8 cellular contexts compared by ENCODE assay signal in the genomic region with DNA sequence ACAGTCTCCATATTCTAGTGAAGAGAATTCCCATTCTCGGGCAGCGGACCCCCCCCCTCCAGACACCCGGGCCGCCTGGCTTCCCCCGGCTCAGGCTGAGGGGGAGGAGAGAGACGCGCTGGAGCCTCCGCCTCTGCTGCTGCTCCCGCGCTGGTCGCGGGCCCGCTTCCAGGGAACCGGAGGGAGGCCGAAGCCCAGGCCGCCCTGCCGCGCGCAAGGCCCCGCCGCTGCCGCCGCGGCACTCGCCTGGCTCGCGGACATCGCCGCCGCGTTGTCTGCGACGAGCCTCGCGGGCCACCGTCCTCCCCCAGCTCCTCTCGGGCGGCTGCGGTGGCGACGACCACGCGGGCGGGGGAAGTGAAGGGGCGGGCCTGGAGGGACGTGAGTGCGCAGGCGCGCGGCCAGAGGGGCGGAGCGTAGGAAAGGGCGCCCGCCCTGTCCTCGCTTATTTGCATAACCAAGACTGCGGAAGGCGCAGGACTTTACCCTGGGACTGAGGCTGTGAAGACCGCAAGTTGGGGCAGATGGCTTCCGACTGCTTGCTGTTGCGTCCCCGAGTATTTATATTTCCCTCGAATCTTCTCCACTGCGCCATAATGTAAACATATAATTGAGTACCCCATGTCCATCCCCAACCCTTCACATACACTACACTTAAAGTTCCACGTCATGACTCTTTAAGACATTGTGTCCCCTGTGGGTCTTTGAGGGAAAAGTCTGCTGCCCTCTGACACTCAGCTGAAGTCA. TPM values are rescaled to one million over a fixed set of nuclear protein-coding genes. Genes with fewer than 3 reads are reported as not detected.
DNase-seq lines count a peak whose midpoint lies in the region; ATAC-seq and TF ChIP-seq lines count a peak whose summit lies in the region.

A gene with protein sequence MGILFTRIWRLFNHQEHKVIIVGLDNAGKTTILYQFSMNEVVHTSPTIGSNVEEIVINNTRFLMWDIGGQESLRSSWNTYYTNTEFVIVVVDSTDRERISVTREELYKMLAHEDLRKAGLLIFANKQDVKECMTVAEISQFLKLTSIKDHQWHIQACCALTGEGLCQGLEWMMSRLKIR (minus strand): TSS at position 279 of the 747 bp plus-strand sequence. CDS start 245 bp downstream, at position 34.

- POLR2A ChIA-PET in BJ (lab: Charles Lee): interaction anchor here (0.5 to 0.6 kb wide), 3 partner anchors 29 to 461 kb away, joined by 3 to 4 read pairs (median 4); no protein-coding TSS in a partner anchor

- TF ChIP-seq CTCF in BJ (IDR thresholded peaks at IDR 0.05; ENCODE audit: insufficient read depth, low read depth, low read length): no peak
- no peak for TF ChIP-seq CTCF in coronary artery (IDR thresholded peaks at IDR 0.05)

- peak within 1 kb of the TSS; percentile 94 for H3K4me3 Mint-ChIP-seq in activated CD4-positive, alpha-beta T cell treated with anti-CD3 and anti-CD28 coated beads, Interleukin-2, amount 10 ng/mL, durations not matched to agents 24 days and 14 days

- DNase-seq in BJ (ENCODE audit: low read depth) (peak; percentile 79), NCI-H526 treated with DMSO at 0.1 percent for 48 hours (lab: John Stamatoyannopoulos, UW) (peak; percentile 92), coronary artery (ENCODE audit: low spot score) (peak; percentile 96), left kidney (ENCODE audit: low read depth, low spot score) (peak; percentile 98)
- peak; percentile 99 for DNase-seq in activated CD4-positive, alpha-beta T cell treated with anti-CD3 and anti-CD28 coated beads, Interleukin-2, amount 10 ng/mL, durations not matched to agents 24 days and 14 days
- peak; percentile 92 to 95 for DNase-seq in stimulated activated CD4-positive, alpha-beta T cell treated with anti-CD3 and anti-CD28 coated beads, Interleukin-2, amount 100 ng/mL, for 24 hours

- peaks cover 6% of the 10 kb centered on the region for H3K9me3 Mint-ChIP-seq in activated CD4-positive, alpha-beta T cell treated with anti-CD3 and anti-CD28 coated beads, Interleukin-2, amount 10 ng/mL, durations not matched to agents 24 days and 14 days

- CTCF ChIA-PET in BJ (lab: Yijun Ruan, JAX): interaction anchor here (0.8 kb wide), 1 partner anchor 197 kb away, joined by 5 read pairs; no protein-coding TSS in a partner anchor

- intact Hi-C loops in activated CD4-positive, alpha-beta T cell treated with anti-CD3 and anti-CD28 coated beads, Interleukin-2, amount 10 ng/mL, durations not matched to agents 24 days and 14 days (cut with micrococcal nuclease): loop anchor here (1.0 to 10.0 kb wide), 8 partner anchors 8 to 886 kb away; partner anchors contain the start of genes ARL6IP6, NMI, PRPF40A and STAM2

- H3K27ac ChIP-seq in coronary artery: peak within 1 kb of the TSS; percentile 81 to 95

- H3K27me3 ChIP-seq in BJ (ENCODE audit: control insufficient read depth, insufficient read depth, low read length): no peaks in the 10 kb centered on the region

- H3K27me3 Mint-ChIP-seq in activated CD4-positive, alpha-beta T cell treated with anti-CD3 and anti-CD28 coated beads, Interleukin-2, amount 10 ng/mL, durations not matched to agents 24 days and 14 days: peaks cover 5% of the 10 kb centered on the region

- H3K4me3 ChIP-seq in BJ (ENCODE audit: low read depth, low read length): peak within 1 kb of the TSS; percentile 77
- H3K4me3 ChIP-seq in coronary artery: peak within 1 kb of the TSS; percentile 92

- no peaks in the 10 kb centered on the region for H3K36me3 ChIP-seq in BJ (ENCODE audit: control insufficient read depth, insufficient read depth, low read length)

- H3K4me1 Mint-ChIP-seq in activated CD4-positive, alpha-beta T cell treated with anti-CD3 and anti-CD28 coated beads, Interleukin-2, amount 10 ng/mL, durations not matched to agents 24 days and 14 days: peaks cover 29% of the 10 kb centered on the region

- H3K27ac Mint-ChIP-seq in activated CD4-positive, alpha-beta T cell treated with anti-CD3 and anti-CD28 coated beads, Interleukin-2, amount 10 ng/mL, durations not matched to agents 24 days and 14 days: peak within 1 kb of the TSS; percentile 91

- H3K36me3 Mint-ChIP-seq in activated CD4-positive, alpha-beta T cell treated with anti-CD3 and anti-CD28 coated beads, Interleukin-2, amount 10 ng/mL, durations not matched to agents 24 days and 14 days (ENCODE audit: low read depth): peaks cover 8% of the 10 kb centered on the region

- ATAC-seq in GM19324 (IDR thresholded peaks at IDR 0.05; ENCODE audit: low FRiP score, unreplicated experiment) (peak; percentile 95), HG03469 (IDR thresholded peaks at IDR 0.05; ENCODE audit: unreplicated experiment) (peak; percentile 90)

RNA-seq across cellular contexts. Expression of the gene that starts here (rescaled TPM):
- 9.3 and 17.4 TPM in 2 replicates for polyA plus RNA-seq in BJ (2011; rRNA removed)
- polyA minus RNA-seq in BJ (2011; rRNA and poly(A)+ RNA removed): 12.7 and 14.4 TPM in 2 replicates
- 77.5 and 79.5 TPM in 2 replicates for total RNA-seq in activated CD4-positive, alpha-beta T cell treated with anti-CD3 and anti-CD28 coated beads, Interleukin-2, amount 10 ng/mL, durations not matched to agents 24 days and 14 days

Comparison
In these comparisons a context has a peak if more than half of its experiments do, and no peak if none do; other contexts are left out.
1. Peak in every context shown above with its lines: DNase-seq, ATAC-seq, H3K4me3 ChIP-seq and H3K27ac ChIP-seq.